In the genomic region with DNA sequence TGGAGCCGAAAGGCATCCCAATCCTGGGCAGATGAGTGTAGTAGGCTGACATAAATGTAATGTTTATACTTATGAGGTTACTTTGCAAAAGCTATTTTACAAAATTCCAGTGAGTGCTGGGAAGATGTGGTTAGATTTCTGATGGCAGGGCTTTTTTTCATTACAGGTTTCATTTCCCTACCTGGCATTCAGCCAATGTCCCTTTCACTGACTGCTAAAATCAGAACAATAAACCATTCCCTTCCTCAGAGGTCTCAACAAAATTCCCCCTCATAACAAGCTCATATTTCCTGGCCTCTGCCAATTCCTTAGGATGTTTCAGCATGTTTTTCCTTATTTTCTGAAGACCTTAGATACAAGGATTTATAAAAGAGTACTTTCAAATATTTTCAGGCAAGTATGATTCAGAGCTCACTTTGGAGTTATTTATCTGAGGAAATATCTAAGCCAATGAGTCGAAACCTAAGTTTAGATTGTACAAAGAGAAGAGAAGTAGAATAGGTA, we compare ENCODE assay signal across 13 cellular contexts. TPM values are rescaled to one million over a fixed set of nuclear protein-coding genes. Genes with fewer than 3 reads are reported as not detected.
DNase-seq lines count a peak whose midpoint lies in the region; TF ChIP-seq lines count a peak whose summit lies in the region.
"Had no signal": no experiment of that assay in that cellular context is flagged by ENCODE, and none has a peak within 500 bp of the region (broad histone marks: within the 10 kb centered on the region; RNA-seq: fewer than 3 reads in every experiment).

No MANE protein-coding gene starts in this region.

- TF ChIP-seq CTCF in WI38 (IDR thresholded peaks at IDR 0.05; ENCODE audit: low read depth, low read length), result no peak

- H3K27ac ChIP-seq in substantia nigra (ENCODE audit: low read depth, low read length, poor library complexity, severe bottlenecking), result no peak overlapping the region
- H3K27ac ChIP-seq: KMS-11 had no signal

- H3K4me3 ChIP-seq in WI38 (ENCODE audit: low read depth, low read length), result peak overlapping the region; percentile 25

- in situ Hi-C loops in ACHN (cut with HindIII; ENCODE audit: low pct_ligation_motif_present, low pct_unique_long_range_greater_than_20kb, low sequenced_read_pairs), result no loop called here

- DNase-seq in AG08396 (ENCODE audit: low spot score) (peak; percentile 21), HT1080 (ENCODE audit: low read depth) (peak; percentile 87), iris pigment epithelial cell (ENCODE audit: low read depth) (peak; percentile 67), HK-2 (ENCODE audit: unreplicated experiment) (no peak), ACHN (no peak), substantia nigra (lab: John Stamatoyannopoulos, UW) (no peak), activated T-cell treated with anti-CD3 and anti-CD28 coated beads for 4 hours (no peak)
- DNase-seq: activated T-cell treated with anti-CD3 and anti-CD28 coated beads, Interleukin-2, amount 50 U/mL, for 24 hours; naive thymus-derived CD8-positive, alpha-beta T cell; stimulated activated naive CD8-positive, alpha-beta T cell treated with anti-CD3 and anti-CD28 coated beads, Interleukin-15, amount 100 ng/mL, for 72 hours; T-helper 2 cell had no signal

RNA-seq across cellular contexts. Expression of gene CCDC80, which starts 40.9 kb away (rescaled TPM):
- total RNA-seq in HT1080 (2014; rRNA removed; shearing (Covaris generic)), result 50.9 and 52.2 TPM in 2 replicates
- polyA plus RNA-seq in HT1080 (2015; cell fraction: cytosol; rRNA removed), result 39.4 and 42.8 TPM in 2 replicates
- 121 and 125 TPM in 2 replicates for polyA plus RNA-seq in HT1080 (2015; cell fraction: nucleus; rRNA removed)
- total RNA-seq: naive thymus-derived CD8-positive, alpha-beta T cell had no signal

Comparison
In these comparisons a context has a peak if more than half of its experiments do, and no peak if none do; other contexts are left out.
1. DNase-seq: peak in AG08396 (single experiment), HT1080 (single experiment) and iris pigment epithelial cell (single experiment); none in HK-2 (single experiment), ACHN (single experiment), substantia nigra (0 of 49) and activated T-cell treated with anti-CD3 and anti-CD28 coated beads for 4 hours (single experiment).